ENCODE assay signal across 8 cellular contexts in the genomic region with DNA sequence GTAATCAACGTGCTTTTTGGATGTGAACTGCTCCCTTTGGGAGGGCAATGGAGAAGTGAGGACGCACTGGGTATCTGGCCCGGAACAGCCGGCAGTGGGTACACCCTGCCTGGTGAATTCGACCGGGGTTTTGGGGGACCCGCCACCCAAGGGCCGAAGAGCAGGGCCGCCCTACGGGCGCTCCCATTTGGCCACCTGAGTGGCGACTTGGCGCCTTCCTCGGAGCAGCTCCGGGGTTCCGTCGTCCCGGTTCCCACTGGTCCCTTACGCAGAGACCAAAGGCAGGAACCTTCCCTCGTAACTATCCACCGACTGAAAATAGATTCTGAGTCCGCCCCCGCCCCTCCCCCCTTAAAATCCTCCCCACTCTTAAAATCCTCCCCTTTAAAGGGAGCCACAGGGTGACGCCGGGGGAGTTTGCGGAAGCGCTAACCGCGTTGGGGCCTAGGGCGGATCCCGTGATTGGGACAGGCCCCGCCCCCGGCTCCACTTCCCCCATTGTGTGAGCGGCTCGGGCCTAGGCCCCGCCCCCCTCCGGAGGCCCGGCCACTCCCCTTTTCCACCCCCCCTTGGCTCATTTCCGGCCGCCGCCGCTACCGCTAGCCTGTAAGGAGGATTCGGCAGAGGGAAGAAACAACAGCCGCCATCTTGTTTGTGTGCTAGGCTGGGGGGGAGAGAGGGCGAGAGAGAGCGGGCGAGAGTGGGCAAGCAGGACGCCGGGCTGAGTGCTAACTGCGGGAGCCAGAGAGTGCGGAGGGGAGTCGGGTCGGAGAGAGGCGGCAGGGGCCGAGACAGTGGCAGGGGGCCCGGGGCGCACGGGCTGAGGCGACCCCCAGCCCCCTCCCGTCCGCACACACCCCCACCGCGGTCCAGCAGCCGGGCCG. TPM values are rescaled to one million over a fixed set of nuclear protein-coding genes. Genes with fewer than 3 reads are reported as not detected.
A peak's percentile ranks its signal among the peaks of the same experiment; 100 is the strongest.
DNase-seq lines count a peak whose midpoint lies in the region; ATAC-seq and TF ChIP-seq lines count a peak whose summit lies in the region.

No MANE protein-coding gene starts in this region.

- H3K79me2 ChIP-seq in parathyroid adenoma: peaks cover 20% of the 10 kb centered on the region

- peak overlapping the region; percentile 91 for H3K9ac ChIP-seq in parathyroid adenoma

- peak overlapping the region; percentile 97 for H3K4me2 ChIP-seq in parathyroid adenoma (ENCODE audit: low read length)

- H3K9me3 ChIP-seq in cardiac muscle cell (ENCODE audit: low read depth): no peaks in the 10 kb centered on the region
- no peaks in the 10 kb centered on the region for H3K9me3 ChIP-seq in parathyroid adenoma (ENCODE audit: control insufficient read depth, low read length)
- H3K9me3 ChIP-seq in tibial nerve: no peaks in the 10 kb centered on the region

- peak overlapping the region; percentile 80 for H2AFZ ChIP-seq in parathyroid adenoma

- peak; percentile 79 to 99 for TF ChIP-seq EP300 in tibial nerve (IDR thresholded peaks at IDR 0.05)

- TF ChIP-seq CTCF in GM12875 (IDR thresholded peaks at IDR 0.05; ENCODE audit: borderline replicate concordance, insufficient read depth, low read depth, low read length): no peak
- TF ChIP-seq CTCF in cardiac muscle cell (IDR thresholded peaks at IDR 0.05; ENCODE audit: low read depth, low read length): no peak
- TF ChIP-seq CTCF in parathyroid adenoma (IDR thresholded peaks at IDR 0.05): no peak
- peak in 2 of 5 experiments; percentile 5 to 28 for TF ChIP-seq CTCF in tibial nerve (IDR thresholded peaks at IDR 0.05)

- peak; percentile 86 to 96 for TF ChIP-seq POLR2A in tibial nerve (IDR thresholded peaks at IDR 0.05)

- H3K27ac ChIP-seq in adipose tissue (ENCODE audit: low read depth, low read length) (peak overlapping the region; percentile 98), cardiac muscle cell (peak overlapping the region; percentile 100), parathyroid adenoma (peak overlapping the region; percentile 98), tibial nerve (peak overlapping the region; percentile 99 to 100 (median 100))

- peaks cover 4% of the 10 kb centered on the region for H3K36me3 ChIP-seq in cardiac muscle cell
- H3K36me3 ChIP-seq in parathyroid adenoma (ENCODE audit: control insufficient read depth, insufficient read depth, low read length): no peaks in the 10 kb centered on the region
- H3K36me3 ChIP-seq in tibial nerve: no peaks in the 10 kb centered on the region

- peak overlapping the region; percentile 98 for H3K4me3 ChIP-seq in GM12875 (ENCODE audit: low read depth, low read length)
- peak overlapping the region; percentile 98 for H3K4me3 ChIP-seq in cardiac muscle cell
- peak overlapping the region; percentile 98 for H3K4me3 ChIP-seq in parathyroid adenoma (ENCODE audit: low read depth, low read length)
- peak overlapping the region; percentile 84 to 99 (median 90) for H3K4me3 ChIP-seq in tibial nerve

- peaks cover 20% of the 10 kb centered on the region for H3K4me1 ChIP-seq in cardiac muscle cell (ENCODE audit: low read depth)
- H3K4me1 ChIP-seq in parathyroid adenoma: no peaks in the 10 kb centered on the region
- peaks cover 0 to 36% (median 21%) of the 10 kb centered on the region in 4 donors for H3K4me1 ChIP-seq in tibial nerve

- ATAC-seq in HG02798 (IDR thresholded peaks at IDR 0.05; ENCODE audit: poor library complexity, unreplicated experiment): peak; percentile 84

- DNase-seq in NCI-H1436 (lab: John Stamatoyannopoulos, UW) (peak; percentile 98), SW480 (ENCODE audit: low spot score) (peak; percentile 97), cardiac muscle cell (ENCODE audit: low read depth in 1 of 2, low spot score in 1 of 2) (peak; percentile 100), tibial nerve (ENCODE audit: low spot score in 2 of 2) (peak; percentile 97 to 98)

- no peaks in the 10 kb centered on the region for H3K27me3 ChIP-seq in cardiac muscle cell
- no peaks in the 10 kb centered on the region for H3K27me3 ChIP-seq in parathyroid adenoma (ENCODE audit: control insufficient read depth, insufficient read depth, low read length)
- H3K27me3 ChIP-seq in tibial nerve: no peaks in the 10 kb centered on the region

- 0 to 1% (median 1%) methylated on average over 55 to 66 of the region's 66 CpGs for WGBS in adipose tissue, 3 donors
- WGBS in tibial nerve, 2 donors: 0% methylated on average over 40 to 51 of the region's 66 CpGs

RNA-seq across cellular contexts. Expression of gene EP300, which starts 1.0 kb away (rescaled TPM):
- polyA plus RNA-seq in adipose tissue (10 to 100 TPM in 2 of 3 donors, 1 to 10 TPM in 1; 7.8 to 16.0 (median 14.6) TPM), cardiac muscle cell (28.5 and 36.6 TPM in 2 replicates)
- total RNA-seq in cardiac muscle cell (47.0 and 60.1 TPM in 2 replicates), tibial nerve (10 to 100 TPM; 75.8 to 97.7 (median 87.7) TPM)

Comparison
In these comparisons a context has a peak if more than half of its experiments do, and no peak if none do; other contexts are left out.
1. Peak in every context shown above with its lines: DNase-seq, ATAC-seq, H3K4me3 ChIP-seq and H3K27ac ChIP-seq.